7 cellular contexts compared by ENCODE assay signal in the genomic region with DNA sequence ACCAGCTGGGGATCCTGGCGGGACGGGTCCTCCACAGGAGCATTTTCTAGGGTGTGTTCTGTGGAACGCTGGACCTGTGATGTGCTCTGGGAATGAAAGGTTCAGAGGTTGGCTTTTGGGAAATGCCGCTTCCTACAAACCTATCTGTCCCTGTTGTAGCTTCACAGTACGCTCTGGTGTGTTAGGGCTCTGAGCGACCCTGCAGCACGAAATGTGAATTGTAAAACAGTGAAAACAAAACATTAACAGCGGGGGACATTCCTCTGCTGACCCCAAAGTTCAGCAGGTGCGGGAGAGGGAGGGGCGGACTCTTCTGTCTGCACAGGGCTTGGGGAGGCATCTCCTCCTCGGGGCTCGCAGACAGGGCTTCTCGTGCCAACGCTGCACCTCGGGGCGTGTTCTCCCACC.
A peak's percentile ranks its signal among the peaks of the same experiment; 100 is the strongest.
DNase-seq lines count a peak whose midpoint lies in the region; ATAC-seq and TF ChIP-seq lines count a peak whose summit lies in the region.

No MANE protein-coding gene starts in this region.

- H4K20me1 ChIP-seq in MM.1S (ENCODE audit: insufficient read depth, low read length) = no peaks in the 10 kb centered on the region

- H3K36me3 ChIP-seq in MM.1S (replicated peaks; ENCODE audit: insufficient read depth, low read length) = no peaks in the 10 kb centered on the region
- no peaks in the 10 kb centered on the region for H3K36me3 ChIP-seq in heart left ventricle

- H3K9ac ChIP-seq in MM.1S (ENCODE audit: low read length) = no peak overlapping the region

- H3K4me3 ChIP-seq in MM.1S (ENCODE audit: low read length) (peak overlapping the region; percentile 58), heart left ventricle (peak overlapping the region in 11 of 12 donors; percentile 16 to 55 (median 46)), skin epidermis (peak overlapping the region in 4 of 7 experiments; percentile 17 to 44 (median 36))

- ATAC-seq in GM21737 (IDR thresholded peaks at IDR 0.05; ENCODE audit: unreplicated experiment) = peak; percentile 21
- peak in 2 of 4 donors; percentile 20 to 29 for ATAC-seq in heart left ventricle

- H3K4me1 ChIP-seq in MM.1S (ENCODE audit: low read length) = peaks cover 21% of the 10 kb centered on the region
- peaks cover 0 to 14% (median 0%) of the 10 kb centered on the region in 12 donors for H3K4me1 ChIP-seq in heart left ventricle

- intact Hi-C loops in heart left ventricle (cut with DNase I) = no loop called here

- TF ChIP-seq POLR2A in heart left ventricle (IDR thresholded peaks at IDR 0.05) = no peak

- 6 to 11% (median 8%) methylated on average over 14 to 16 of the region's 16 CpGs for WGBS in heart left ventricle, 4 donors

- TF ChIP-seq CTCF in MM.1S (IDR thresholded peaks at IDR 0.05; ENCODE audit: low read length) (no peak), heart left ventricle (IDR thresholded peaks at IDR 0.05) (no peak)

- no peaks in the 10 kb centered on the region for H3K79me2 ChIP-seq in MM.1S (ENCODE audit: low read length)

- H3K9me3 ChIP-seq in MM.1S (replicated peaks; ENCODE audit: insufficient read depth, low read length) (no peaks in the 10 kb centered on the region), heart left ventricle (peaks cover 0 to 8% (median 0%) of the 10 kb centered on the region in 12 donors)

- H3K27me3 ChIP-seq in MM.1S (replicated peaks; ENCODE audit: insufficient read depth, low read length) (no peaks in the 10 kb centered on the region), heart left ventricle (peaks cover 0 to 22% (median 9%) of the 10 kb centered on the region in 9 donors)

- H3K4me2 ChIP-seq in MM.1S (ENCODE audit: low read depth, low read length) = peak overlapping the region; percentile 79; the same call in 1 of the 2 replicates

- no peak overlapping the region for H3K27ac ChIP-seq in MM.1S (ENCODE audit: low read length)
- no peak overlapping the region for H3K27ac ChIP-seq in heart left ventricle
- no peak overlapping the region for H3K27ac ChIP-seq in skin epidermis

- peaks cover 7% of the 10 kb centered on the region; the same call in 1 of the 2 replicates for H3F3A ChIP-seq in MM.1S (ENCODE audit: insufficient read depth, low read length)

- H2AFZ ChIP-seq in MM.1S (ENCODE audit: low read length) = peak overlapping the region; percentile 77; the same call in 1 of the 2 replicates

- DNase-seq in MM.1S (no peak), heart left ventricle (no peak), COLO668 (lab: John Stamatoyannopoulos, UW; ENCODE audit: unreplicated experiment) (no peak), amniotic stem cell (lab: John Stamatoyannopoulos, UW) (no peak), NCI-H2227 treated with DMSO at 0.1 percent for 48 hours (lab: John Stamatoyannopoulos, UW) (no peak)

- no peaks in the 10 kb centered on the region for H3K9me2 ChIP-seq in MM.1S (replicated peaks; ENCODE audit: insufficient read depth, low read length)
